23 cellular contexts compared by ENCODE assay signal in the genomic region with DNA sequence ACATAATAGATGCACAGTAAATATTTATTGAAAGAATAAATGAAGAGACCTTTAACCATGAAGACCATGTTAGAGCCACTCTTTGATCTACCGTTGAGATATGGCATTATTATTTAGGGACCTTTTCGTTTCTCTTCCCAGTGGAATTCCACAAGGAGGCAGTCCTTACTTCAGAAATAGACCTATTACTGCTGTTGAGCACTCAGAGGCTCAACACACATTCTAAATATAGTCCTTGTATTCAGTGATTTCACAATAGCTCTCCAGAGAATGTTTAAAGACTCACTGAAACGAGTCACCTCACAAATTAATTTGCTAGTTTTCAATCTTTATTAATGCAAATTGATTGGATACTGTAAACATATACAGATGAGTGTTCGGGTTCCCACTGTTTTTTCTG.
DNase-seq lines count a peak whose midpoint lies in the region; ATAC-seq and TF ChIP-seq lines count a peak whose summit lies in the region.
"Had no signal": no experiment of that assay in that cellular context is flagged by ENCODE, and none has a peak within 500 bp of the region (broad histone marks: within the 10 kb centered on the region; RNA-seq: fewer than 3 reads in every experiment).

No MANE protein-coding gene starts in this region.

- H3K4me1 ChIP-seq in left ventricle myocardium inferior = no peaks in the 10 kb centered on the region
- no peaks in the 10 kb centered on the region for H3K4me1 ChIP-seq in right cardiac atrium (ENCODE audit: control insufficient read depth, insufficient read depth, low read length)
- no peaks in the 10 kb centered on the region for H3K4me1 ChIP-seq in hepatocyte (ENCODE audit: insufficient read depth)
- H3K4me1 ChIP-seq: breast epithelium, HAP-1, suprapubic skin had no signal

- TF ChIP-seq CTCF in left ventricle myocardium inferior (IDR thresholded peaks at IDR 0.05; ENCODE audit: borderline replicate concordance) = peak; percentile 22
- peak; percentile 31 for TF ChIP-seq CTCF in hepatocyte (IDR thresholded peaks at IDR 0.05; ENCODE audit: poor library complexity)
- peak; percentile 18 for TF ChIP-seq CTCF in type B pancreatic cell (conservative IDR thresholded peaks at IDR 0.05)

- no peak overlapping the region for H3K4me3 Mint-ChIP-seq in type B pancreatic cell
- H3K4me3 Mint-ChIP-seq: activated CD8-positive, alpha-beta T cell treated with anti-CD3 and anti-CD28 coated beads for 36 hours; CD4-positive, alpha-beta T cell had no signal

- no peak overlapping the region for H2AFZ ChIP-seq in hepatocyte

- no peaks in the 10 kb centered on the region for H4K20me1 ChIP-seq in hepatocyte (ENCODE audit: insufficient read depth, poor library complexity, severe bottlenecking)

- H3K27me3 Mint-ChIP-seq in type B pancreatic cell = no peaks in the 10 kb centered on the region
- H3K27me3 Mint-ChIP-seq: activated CD8-positive, alpha-beta T cell treated with anti-CD3 and anti-CD28 coated beads for 36 hours; CD4-positive, alpha-beta T cell had no signal

- no peak overlapping the region for H3K4me2 ChIP-seq in hepatocyte
- H3K4me2 ChIP-seq: KMS-11 had no signal

- no peaks in the 10 kb centered on the region for H3K36me3 Mint-ChIP-seq in type B pancreatic cell

- intact Hi-C loops in left ventricle myocardium inferior (cut with micrococcal nuclease) (no loop called here), right cardiac atrium (cut with DNase I) (no loop called here)

- H3K27ac Mint-ChIP-seq in type B pancreatic cell = no peak overlapping the region
- H3K27ac Mint-ChIP-seq: activated CD8-positive, alpha-beta T cell treated with anti-CD3 and anti-CD28 coated beads for 36 hours; CD4-positive, alpha-beta T cell had no signal

- ATAC-seq in right cardiac atrium = no peak
- no peak for ATAC-seq in HG03108 (IDR thresholded peaks at IDR 0.05; ENCODE audit: unreplicated experiment)
- ATAC-seq in left lobe of liver = no peak
- ATAC-seq: activated CD8-positive, alpha-beta T cell treated with anti-CD3 and anti-CD28 coated beads for 36 hours; left colon; mucosa of descending colon had no signal

- no peaks in the 10 kb centered on the region for H3K36me3 ChIP-seq in left ventricle myocardium inferior
- H3K36me3 ChIP-seq in hepatocyte (replicated peaks; ENCODE audit: insufficient read depth, low read depth) = no peaks in the 10 kb centered on the region
- H3K36me3 ChIP-seq: breast epithelium, HAP-1, heart right ventricle, suprapubic skin had no signal

- 43% methylated on average over 4 of the region's 4 CpGs for WGBS in right cardiac atrium
- 53% methylated on average over 4 of the region's 4 CpGs for WGBS in hepatocyte (ENCODE audit: low lambda C conversion rate, missing lambda C conversion rate)

- H3K9me3 Mint-ChIP-seq in type B pancreatic cell = no peaks in the 10 kb centered on the region

- H3K27ac ChIP-seq in left ventricle myocardium inferior (replicated peaks) (no peak overlapping the region), right cardiac atrium (ENCODE audit: low read length) (no peak overlapping the region), hepatocyte (no peak overlapping the region)
- H3K27ac ChIP-seq: breast epithelium, heart right ventricle, KMS-11, suprapubic skin had no signal

- H3K4me3 ChIP-seq in left ventricle myocardium inferior (no peak overlapping the region), right cardiac atrium (ENCODE audit: low read length) (no peak overlapping the region), hepatocyte (no peak overlapping the region)
- H3K4me3 ChIP-seq: breast epithelium, HAP-1, heart right ventricle, mucosa of descending colon, suprapubic skin had no signal

- H3K9me2 ChIP-seq in hepatocyte (replicated peaks; ENCODE audit: insufficient read depth) = no peaks in the 10 kb centered on the region

- no peaks in the 10 kb centered on the region for H3K79me2 ChIP-seq in hepatocyte

- H3K9me3 ChIP-seq in left ventricle myocardium inferior (replicated peaks) (no peaks in the 10 kb centered on the region), right cardiac atrium (ENCODE audit: control insufficient read depth, low read length) (no peaks in the 10 kb centered on the region), hepatocyte (ENCODE audit: low read depth) (no peaks in the 10 kb centered on the region)
- H3K9me3 ChIP-seq: breast epithelium, HAP-1, heart right ventricle, suprapubic skin had no signal

- no peak for DNase-seq in left ventricle myocardium inferior
- no peak for DNase-seq in right cardiac atrium
- peak; percentile 2 for DNase-seq in NCI-H69 (lab: John Stamatoyannopoulos, UW)
- no peak for DNase-seq in hepatocyte (ENCODE audit: low spot score)
- DNase-seq in type B pancreatic cell (ENCODE audit: extremely low spot score, unreplicated experiment) = no peak
- DNase-seq in activated T-cell treated with anti-CD3 and anti-CD28 coated beads, Interleukin-2, amount 50 U/mL, for 1 hour = no peak
- DNase-seq in left lobe of liver (ENCODE audit: low spot score) = no peak
- DNase-seq: activated CD8-positive, alpha-beta T cell treated with anti-CD3 and anti-CD28 coated beads for 36 hours; activated T-cell treated with anti-CD3 and anti-CD28 coated beads for 4 hours; CD4-positive, alpha-beta T cell; cortex of kidney; GDM1; heart right ventricle; left colon; mucosa of descending colon; NCI-H187 treated with DMSO at 0.1 percent for 48 hours; NCI-H510A treated with DMSO at 0.1 percent for 48 hours; stimulated activated CD4-positive, alpha-beta T cell treated with anti-CD3 and anti-CD28 coated beads, Interleukin-1b, Interleukin-23, amount 100 ng/mL, for 48 hours had no signal

- H3K4me1 Mint-ChIP-seq in type B pancreatic cell (ENCODE audit: unreplicated experiment) = no peaks in the 10 kb centered on the region

- H3K27me3 ChIP-seq in left ventricle myocardium inferior (ENCODE audit: low read depth) = no peaks in the 10 kb centered on the region
- no peaks in the 10 kb centered on the region for H3K27me3 ChIP-seq in right cardiac atrium (ENCODE audit: control insufficient read depth, insufficient read depth)
- no peaks in the 10 kb centered on the region for H3K27me3 ChIP-seq in hepatocyte
- H3K27me3 ChIP-seq: breast epithelium, heart right ventricle, suprapubic skin had no signal
